In genomic region chr2:208872591-208872990, GRCh38 we compare ENCODE assay signal across 20 cellular contexts.
A peak's percentile ranks its signal among the peaks of the same experiment; 100 is the strongest.
DNase-seq lines count a peak whose midpoint lies in the region; ATAC-seq, FAIRE-seq and TF ChIP-seq lines count a peak whose summit lies in the region.
"Had no signal": no experiment of that assay in that cellular context is flagged by ENCODE, and none has a peak within 500 bp of the region (broad histone marks: within the 10 kb centered on the region; RNA-seq: fewer than 3 reads in every experiment).

No MANE protein-coding gene starts in this region.

- POLR2A ChIA-PET in MCF 10A (lab: Yijun Ruan, JAX) (interaction anchor here (0.5 to 1.2 kb wide), 2 partner anchors 20 to 170 kb away, joined by 3 read pairs; no protein-coding TSS in a partner anchor), RWPE1 (lab: Yijun Ruan, JAX; ENCODE audit: low non-redundant PET) (no interaction called here)

- TF ChIP-seq POLR2A in breast epithelium (IDR thresholded peaks at IDR 0.05) (no peak), thyroid gland (IDR thresholded peaks at IDR 0.05) (no peak)

- no peaks in the 10 kb centered on the region for H3K27me3 Mint-ChIP-seq in MCF 10A (ENCODE audit: insufficient read depth, unreplicated experiment)
- H3K27me3 Mint-ChIP-seq in effector memory CD8-positive, alpha-beta T cell, result no peaks in the 10 kb centered on the region
- H3K27me3 Mint-ChIP-seq: activated naive CD8-positive, alpha-beta T cell; type B pancreatic cell had no signal

- no TSS peak for BruUV-seq in MCF 10A (replicated peaks; lab: Mats Ljungman, UMichigan)

- no peak overlapping the region for H3K27ac Mint-ChIP-seq in MCF 10A (ENCODE audit: low read depth, unreplicated experiment)
- no peak overlapping the region for H3K27ac Mint-ChIP-seq in effector memory CD8-positive, alpha-beta T cell
- H3K27ac Mint-ChIP-seq: activated naive CD8-positive, alpha-beta T cell; neural progenitor cell; type B pancreatic cell had no signal

- H3K4me1 ChIP-seq in breast epithelium, result no peaks in the 10 kb centered on the region
- no peaks in the 10 kb centered on the region for H3K4me1 ChIP-seq in thyroid gland
- H3K4me1 ChIP-seq: neural progenitor cell had no signal

- DNase-seq in MCF 10A (ENCODE audit: unreplicated experiment), result peak; percentile 34
- DNase-seq in breast epithelium (ENCODE audit: low spot score in 2 of 2), result no peak
- DNase-seq in RWPE1 (ENCODE audit: low spot score), result peak; percentile 36
- no peak for DNase-seq in RCC 7860 (ENCODE audit: low spot score)
- DNase-seq in thyroid gland, result no peak
- no peak for DNase-seq in effector memory CD8-positive, alpha-beta T cell
- DNase-seq: body of pancreas; DMS53; IMR-90; left colon; NCI-H526; stimulated activated naive CD4-positive, alpha-beta T cell treated with Interleukin-2 at 50 U/mL for 16 hours had no signal

- FAIRE-seq in RCC 7860 (lab: Jason Lieb, UNC), result no peak
- FAIRE-seq: frontal cortex had no signal

- WGBS in thyroid gland, 2 donors, result 80 to 89% methylated on average over 3 of the region's 3 CpGs

- peaks cover 16% of the 10 kb centered on the region for H3K9me3 Mint-ChIP-seq in MCF 10A (ENCODE audit: unreplicated experiment)
- H3K9me3 Mint-ChIP-seq in effector memory CD8-positive, alpha-beta T cell, result peaks cover 4% of the 10 kb centered on the region in 2 donors
- H3K9me3 Mint-ChIP-seq: type B pancreatic cell had no signal

- H3K4me3 ChIP-seq in breast epithelium (no peak overlapping the region), thyroid gland (replicated peaks in 1 of 3) (no peak overlapping the region)
- H3K4me3 ChIP-seq: body of pancreas, coronary artery, neural progenitor cell had no signal

- CTCF ChIA-PET in MCF 10A (lab: Yijun Ruan, JAX) (interaction anchor here (0.7 kb wide), 1 partner anchor 91 kb away, joined by 3 read pairs; no protein-coding TSS in a partner anchor), RWPE1 (lab: Yijun Ruan, JAX) (interaction anchor here (0.5 kb wide), 1 partner anchor 633 kb away, joined by 3 read pairs; no protein-coding TSS in a partner anchor)

- ATAC-seq in HG03432 (IDR thresholded peaks at IDR 0.05; ENCODE audit: unreplicated experiment), result peak; percentile 76
- ATAC-seq in GM21576 (IDR thresholded peaks at IDR 0.05; ENCODE audit: unreplicated experiment), result no peak
- ATAC-seq in effector memory CD8-positive, alpha-beta T cell (replicated peaks), result no peak
- ATAC-seq: body of pancreas, left colon had no signal

- H3K36me3 ChIP-seq in breast epithelium (no peaks in the 10 kb centered on the region), thyroid gland (no peaks in the 10 kb centered on the region)
- H3K36me3 ChIP-seq: neural progenitor cell had no signal

- H3K27ac ChIP-seq in breast epithelium, result no peak overlapping the region
- H3K27ac ChIP-seq in RWPE1, result no peak overlapping the region
- no peak overlapping the region for H3K27ac ChIP-seq in thyroid gland
- H3K27ac ChIP-seq: body of pancreas, C4-2B, coronary artery, neural progenitor cell had no signal

- no peaks in the 10 kb centered on the region for H3K36me3 Mint-ChIP-seq in MCF 10A (ENCODE audit: insufficient read depth, unreplicated experiment)
- H3K36me3 Mint-ChIP-seq in effector memory CD8-positive, alpha-beta T cell (ENCODE audit: insufficient read depth), result no peaks in the 10 kb centered on the region
- H3K36me3 Mint-ChIP-seq: activated naive CD8-positive, alpha-beta T cell; neural progenitor cell; type B pancreatic cell had no signal

- no peak for TF ChIP-seq CTCF in MCF 10A (IDR thresholded peaks at IDR 0.05; ENCODE audit: unreplicated experiment)
- no peak for TF ChIP-seq CTCF in breast epithelium (IDR thresholded peaks at IDR 0.05)
- TF ChIP-seq CTCF in RWPE1 (conservative IDR thresholded peaks at IDR 0.05; ENCODE audit: low read depth), result no peak
- no peak for TF ChIP-seq CTCF in thyroid gland (IDR thresholded peaks at IDR 0.05)

- H3K4me3 Mint-ChIP-seq in MCF 10A (ENCODE audit: unreplicated experiment), result no peak overlapping the region
- H3K4me3 Mint-ChIP-seq in effector memory CD8-positive, alpha-beta T cell, result no peak overlapping the region
- H3K4me3 Mint-ChIP-seq: activated naive CD8-positive, alpha-beta T cell; neural progenitor cell; type B pancreatic cell had no signal

- intact Hi-C loops in MCF 10A (cut with micrococcal nuclease), result loop anchor here (5.0 kb wide), 1 partner anchor 335 kb away; no protein-coding TSS in a partner anchor
- intact Hi-C loops in breast epithelium (cut with DNase I; ENCODE audit: low total_unique reads), result no loop called here
- intact Hi-C loops in thyroid gland (cut with DNase I), result no loop called here

- H3K9me3 ChIP-seq in breast epithelium (peaks cover 0 to 7% of the 10 kb centered on the region in 2 donors), thyroid gland (no peaks in the 10 kb centered on the region)
- H3K9me3 ChIP-seq: body of pancreas had no signal

- H3K4me1 Mint-ChIP-seq in MCF 10A (ENCODE audit: insufficient read depth, unreplicated experiment), result no peaks in the 10 kb centered on the region
- no peaks in the 10 kb centered on the region for H3K4me1 Mint-ChIP-seq in effector memory CD8-positive, alpha-beta T cell (ENCODE audit: low read depth in 2 of 2)

- no peaks in the 10 kb centered on the region for H3K27me3 ChIP-seq in breast epithelium
- no peaks in the 10 kb centered on the region for H3K27me3 ChIP-seq in thyroid gland
- H3K27me3 ChIP-seq: body of pancreas, neural progenitor cell had no signal

Comparison
In these comparisons a context has a peak if more than half of its experiments do, and no peak if none do; other contexts are left out.
1. DNase-seq: peak in MCF 10A (single experiment) and RWPE1 (single experiment); none in breast epithelium (0 of 2), RCC 7860 (single experiment), thyroid gland (0 of 2) and effector memory CD8-positive, alpha-beta T cell (0 of 3).